6 cellular contexts compared by ENCODE assay signal in the genomic region with DNA sequence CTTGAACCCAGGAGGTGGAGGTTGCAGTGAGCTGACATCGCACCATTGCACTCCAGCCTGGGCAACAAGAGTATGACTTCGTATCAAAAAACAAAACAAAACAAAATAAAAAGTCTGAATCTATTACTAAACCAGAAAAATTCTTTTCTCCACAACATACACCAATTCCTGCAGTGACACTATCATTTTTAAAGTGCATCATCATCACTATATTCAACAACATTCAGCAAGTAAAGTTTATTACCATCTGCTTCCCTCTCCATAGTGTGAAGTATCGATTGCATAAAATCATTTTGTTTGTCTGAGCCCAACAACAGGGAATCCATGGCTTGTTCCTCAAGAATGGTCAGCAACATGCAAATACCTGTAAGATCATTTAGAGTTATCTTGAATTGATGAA.
"Had no signal": no experiment of that assay in that cellular context is flagged by ENCODE, and none has a peak within 500 bp of the region (broad histone marks: within the 10 kb centered on the region; RNA-seq: fewer than 3 reads in every experiment).

No MANE protein-coding gene starts in this region.

- H3K4me1 Mint-ChIP-seq: H9 had no signal

- DNase-seq: GM23248, GOT3, H9, HCEC 1CT had no signal

- H3K27me3 Mint-ChIP-seq: IgD-negative memory B cell had no signal

- H2AFZ ChIP-seq: GM23248 had no signal

- H3K27ac Mint-ChIP-seq: H9, IgD-negative memory B cell had no signal

- FAIRE-seq: HTR-8/SVneo had no signal

- H3K27ac ChIP-seq: GM23248 had no signal

- H3K4me3 ChIP-seq: GM23248 had no signal

- H3K4me3 Mint-ChIP-seq: H9, IgD-negative memory B cell had no signal

- H3K9me3 Mint-ChIP-seq: H9, IgD-negative memory B cell had no signal

- H3K9ac ChIP-seq: GM23248 had no signal
